8 cellular contexts compared by ENCODE assay signal in genomic region chr6:166707045-166707444, GRCh38.
DNase-seq lines count a peak whose midpoint lies in the region; ATAC-seq lines count a peak whose summit lies in the region.

No MANE protein-coding gene starts in this region.

- H3K9me3 Mint-ChIP-seq in effector memory CD8-positive, alpha-beta T cell, result no peaks in the 10 kb centered on the region

- H3K36me3 Mint-ChIP-seq in effector memory CD8-positive, alpha-beta T cell (ENCODE audit: insufficient read depth), result no peaks in the 10 kb centered on the region

- peak overlapping the region in 1 of 2 donors; percentile 6 for H3K27ac Mint-ChIP-seq in effector memory CD8-positive, alpha-beta T cell

- ATAC-seq in GM19395 (IDR thresholded peaks at IDR 0.05; ENCODE audit: unreplicated experiment) (peak; percentile 81), GM21447 (IDR thresholded peaks at IDR 0.05; ENCODE audit: unreplicated experiment) (no peak), HG03159 (IDR thresholded peaks at IDR 0.05; ENCODE audit: unreplicated experiment) (no peak)
- ATAC-seq in effector memory CD8-positive, alpha-beta T cell (replicated peaks), result peak; percentile 45

- DNase-seq in COR-L47 (lab: John Stamatoyannopoulos, UW) (peak; percentile 6), NCI-H748 treated with DMSO at 0.1 percent for 48 hours (lab: John Stamatoyannopoulos, UW) (peak; percentile 41), myocyte (ENCODE audit: low read depth) (peak; percentile 25), occipital lobe (lab: John Stamatoyannopoulos, UW) (no peak)
- peak in 1 of 3 experiments; percentile 4 for DNase-seq in effector memory CD8-positive, alpha-beta T cell

- H3K27me3 Mint-ChIP-seq in effector memory CD8-positive, alpha-beta T cell, result peaks cover 22 to 29% of the 10 kb centered on the region in 2 donors

- H3K4me3 Mint-ChIP-seq in effector memory CD8-positive, alpha-beta T cell, result no peak overlapping the region

- H3K4me1 Mint-ChIP-seq in effector memory CD8-positive, alpha-beta T cell (ENCODE audit: low read depth in 2 of 2), result peaks cover 0 to 6% of the 10 kb centered on the region in 2 donors

Comparison
In these comparisons a context has a peak if more than half of its experiments do, and no peak if none do; other contexts are left out.
1. ATAC-seq: peak in GM19395 (single experiment) and effector memory CD8-positive, alpha-beta T cell (single experiment); none in GM21447 (single experiment) and HG03159 (single experiment).